ENCODE assay signal across 26 cellular contexts in the genomic region with DNA sequence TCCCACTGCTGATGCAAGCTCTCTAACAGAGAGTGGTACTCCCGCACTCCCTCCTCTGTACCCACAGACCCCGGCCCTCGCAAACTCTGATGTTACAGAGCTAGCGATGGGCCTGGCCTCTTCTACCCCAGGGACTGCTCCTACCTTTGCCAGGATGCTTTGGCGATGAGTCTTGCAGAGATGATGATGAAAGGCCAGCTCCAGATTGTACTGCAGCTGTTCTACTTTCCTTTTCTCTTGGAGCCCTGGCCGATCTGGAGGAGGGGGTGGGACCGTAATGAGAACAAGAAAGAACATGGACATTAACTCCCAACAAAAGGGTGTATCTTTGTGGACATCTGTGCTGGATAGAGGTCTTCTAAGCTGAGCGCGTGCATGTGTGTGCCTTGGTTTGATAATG. TPM values are rescaled to one million over a fixed set of nuclear protein-coding genes. Genes with fewer than 3 reads are reported as not detected.
DNase-seq lines count a peak whose midpoint lies in the region; TF ChIP-seq lines count a peak whose summit lies in the region.
"Had no signal": no experiment of that assay in that cellular context is flagged by ENCODE, and none has a peak within 500 bp of the region (broad histone marks: within the 10 kb centered on the region; RNA-seq: fewer than 3 reads in every experiment).

No MANE protein-coding gene starts in this region.

- TF ChIP-seq CTCF in fibroblast of pulmonary artery (IDR thresholded peaks at IDR 0.05; ENCODE audit: low read length, missing control alignments), result no peak
- TF ChIP-seq CTCF in endodermal cell (conservative IDR thresholded peaks at IDR 0.05), result no peak

- H3K4me1 Mint-ChIP-seq in CD8-positive, alpha-beta memory T cell, result peaks cover 34 to 43% (median 36%) of the 10 kb centered on the region in 3 donors
- H3K4me1 Mint-ChIP-seq in endodermal cell, result peaks cover 17% of the 10 kb centered on the region

- H3K4me1 ChIP-seq in CD8-positive, alpha-beta memory T cell (ENCODE audit: insufficient read depth, low read length), result peaks cover 22% of the 10 kb centered on the region
- no peaks in the 10 kb centered on the region for H3K4me1 ChIP-seq in endodermal cell (ENCODE audit: control insufficient read depth, insufficient read depth, low read length)
- H3K4me1 ChIP-seq: breast epithelium, vagina had no signal

- H3K4me3 Mint-ChIP-seq in CD8-positive, alpha-beta memory T cell, result no peak overlapping the region
- no peak overlapping the region for H3K4me3 Mint-ChIP-seq in endodermal cell
- H3K4me3 Mint-ChIP-seq: activated CD4-positive, alpha-beta T cell treated with anti-CD3 and anti-CD28 coated beads, Interleukin-2, amount 10 ng/mL, durations not matched to agents 7 days and 5 days; activated naive CD8-positive, alpha-beta T cell treated with anti-CD3 and anti-CD28 coated beads, Interleukin-2, amount 50 U/mL, for 24 hours had no signal

- H3K27me3 ChIP-seq in CD8-positive, alpha-beta memory T cell (ENCODE audit: insufficient read depth, low read length, poor library complexity, severe bottlenecking), result no peaks in the 10 kb centered on the region
- H3K27me3 ChIP-seq in endodermal cell (ENCODE audit: control insufficient read depth, insufficient read depth, low read length, poor library complexity, severe bottlenecking), result no peaks in the 10 kb centered on the region
- H3K27me3 ChIP-seq: breast epithelium, vagina had no signal

- H3K27me3 Mint-ChIP-seq in CD8-positive, alpha-beta memory T cell, result peaks cover 0 to 2% of the 10 kb centered on the region in 2 donors
- no peaks in the 10 kb centered on the region for H3K27me3 Mint-ChIP-seq in endodermal cell (ENCODE audit: insufficient read depth)
- H3K27me3 Mint-ChIP-seq: activated CD4-positive, alpha-beta T cell treated with anti-CD3 and anti-CD28 coated beads, Interleukin-2, amount 10 ng/mL, durations not matched to agents 7 days and 5 days had no signal

- 95 to 97% methylated on average over 3 to 9 of the region's 9 CpGs for WGBS in endodermal cell (ENCODE audit: insufficient coverage in 1 of 2, insufficient read length in 1 of 2), 2 experiments

- no peaks in the 10 kb centered on the region for H3K9me3 ChIP-seq in CD8-positive, alpha-beta memory T cell (ENCODE audit: low read length)
- H3K9me3 ChIP-seq in endodermal cell (ENCODE audit: control insufficient read depth, low read length), result no peaks in the 10 kb centered on the region
- H3K9me3 ChIP-seq: breast epithelium, vagina had no signal

- no peaks in the 10 kb centered on the region for H3K36me3 ChIP-seq in CD8-positive, alpha-beta memory T cell (ENCODE audit: insufficient read depth, low read length)
- H3K36me3 ChIP-seq in endodermal cell (ENCODE audit: control insufficient read depth, insufficient read depth, low read length), result no peaks in the 10 kb centered on the region
- H3K36me3 ChIP-seq: breast epithelium, vagina had no signal

- no peaks in the 10 kb centered on the region for H3K9me3 Mint-ChIP-seq in CD8-positive, alpha-beta memory T cell
- H3K9me3 Mint-ChIP-seq in endodermal cell, result no peaks in the 10 kb centered on the region
- H3K9me3 Mint-ChIP-seq: activated CD4-positive, alpha-beta T cell treated with anti-CD3 and anti-CD28 coated beads, Interleukin-2, amount 10 ng/mL, durations not matched to agents 7 days and 5 days; activated naive CD8-positive, alpha-beta T cell treated with anti-CD3 and anti-CD28 coated beads, Interleukin-2, amount 50 U/mL, for 24 hours had no signal

- H3K27ac Mint-ChIP-seq in CD8-positive, alpha-beta memory T cell, result peak overlapping the region in 5 of 8 donors; percentile 22 to 92 (median 58)
- no peak overlapping the region for H3K27ac Mint-ChIP-seq in endodermal cell
- H3K27ac Mint-ChIP-seq: activated CD4-positive, alpha-beta T cell treated with anti-CD3 and anti-CD28 coated beads, Interleukin-2, amount 10 ng/mL, durations not matched to agents 7 days and 5 days; activated naive CD8-positive, alpha-beta T cell treated with anti-CD3 and anti-CD28 coated beads, Interleukin-2, amount 50 U/mL, for 24 hours; progenitor cell of endocrine pancreas had no signal

- intact Hi-C loops in posterior vena cava (cut with DNase I), result no loop called here

- DNase-seq in CD8-positive, alpha-beta memory T cell, result no peak
- peak; percentile 11 for DNase-seq in NCI-H446 treated with DMSO at 0.1 percent for 48 hours (lab: John Stamatoyannopoulos, UW)
- peak; percentile 47 for DNase-seq in fibroblast of pulmonary artery (ENCODE audit: low read depth)
- peak; percentile 64 for DNase-seq in posterior vena cava (ENCODE audit: low spot score)
- DNase-seq in Kasumi-1 (lab: John Stamatoyannopoulos, UW), result no peak
- no peak for DNase-seq in endodermal cell
- no peak for DNase-seq in foreskin melanocyte
- no peak for DNase-seq in NCI-H510A (lab: John Stamatoyannopoulos, UW)
- DNase-seq: activated CD4-positive, alpha-beta T cell treated with anti-CD3 and anti-CD28 coated beads, Interleukin-2, amount 10 ng/mL, durations not matched to agents 7 days and 5 days; activated naive CD8-positive, alpha-beta T cell treated with anti-CD3 and anti-CD28 coated beads, Interleukin-2, amount 50 U/mL, for 24 hours; left ventricle myocardium superior; NCI-H1048; NCI-H2029; NCI-H345; PC-3; SIG-M5 had no signal

- POLR2A ChIA-PET in CD8-positive, alpha-beta memory T cell (lab: Charles Lee), result no interaction called here

- CTCF ChIA-PET in CD8-positive, alpha-beta memory T cell (lab: Charles Lee), result interaction anchor here (1.0 to 2.2 kb wide), 2 partner anchors 10 to 15 kb away, joined by 4 to 7 read pairs; no protein-coding TSS in a partner anchor

- peaks cover 0 to 3% (median 1%) of the 10 kb centered on the region in 3 donors for H3K36me3 Mint-ChIP-seq in CD8-positive, alpha-beta memory T cell
- no peaks in the 10 kb centered on the region for H3K36me3 Mint-ChIP-seq in endodermal cell (ENCODE audit: low read depth)

- no peak overlapping the region for H3K27ac ChIP-seq in CD8-positive, alpha-beta memory T cell (ENCODE audit: low read depth, low read length)
- H3K27ac ChIP-seq in endodermal cell (ENCODE audit: low read depth, low read length), result no peak overlapping the region
- H3K27ac ChIP-seq: breast epithelium, C4-2B, vagina, VCaP had no signal

- H3K9ac ChIP-seq in endodermal cell (ENCODE audit: extremely low read depth, low read length, poor library complexity, severe bottlenecking), result no peak overlapping the region

- no peak overlapping the region for H3K4me3 ChIP-seq in CD8-positive, alpha-beta memory T cell (ENCODE audit: low read length)
- H3K4me3 ChIP-seq in fibroblast of pulmonary artery (replicated peaks; ENCODE audit: low read depth, low read length), result no peak overlapping the region
- H3K4me3 ChIP-seq in endodermal cell (ENCODE audit: low read length), result no peak overlapping the region
- H3K4me3 ChIP-seq: vagina had no signal

RNA-seq across cellular contexts. Expression of a gene that starts 6.0 kb away (rescaled TPM):
- total RNA-seq in CD8-positive, alpha-beta memory T cell, result under 1 TPM in 1 of 2 experiments, not detected in 1; 0.09 TPM
- polyA plus RNA-seq in CD8-positive, alpha-beta memory T cell, result 0.28 TPM
- total RNA-seq in posterior vena cava (not detected), endodermal cell (not detected)
- not detected for polyA plus RNA-seq in endodermal cell (2013, experiment 1 of 2)
- polyA plus RNA-seq in endodermal cell (2013, experiment 2 of 2), result not detected
- total RNA-seq: G401, PC-3, progenitor cell of endocrine pancreas had no signal
- polyA plus RNA-seq: neural cell had no signal

RNA-seq across cellular contexts. Expression of a gene that starts 20.4 kb away (rescaled TPM):
- 1 to 10 TPM; 1.3 to 1.5 TPM for total RNA-seq in CD8-positive, alpha-beta memory T cell
- polyA plus RNA-seq in CD8-positive, alpha-beta memory T cell, result 46.4 TPM
- total RNA-seq in posterior vena cava (not detected), endodermal cell (not detected)
- 0.14 TPM for polyA plus RNA-seq in endodermal cell (2013, experiment 1 of 2)
- polyA plus RNA-seq in endodermal cell (2013, experiment 2 of 2), result not detected
- total RNA-seq: G401, progenitor cell of endocrine pancreas had no signal

RNA-seq across cellular contexts. Expression of a gene that starts 20.9 kb away (rescaled TPM):
- 10 to 100 TPM; 16.4 to 17.4 TPM for total RNA-seq in CD8-positive, alpha-beta memory T cell
- 20.5 TPM for polyA plus RNA-seq in CD8-positive, alpha-beta memory T cell
- total RNA-seq in posterior vena cava, result 1 to 10 TPM; 4.7 to 5.1 TPM
- 10 to 100 TPM; 14.9 to 15.0 TPM for total RNA-seq in endodermal cell
- polyA plus RNA-seq in endodermal cell (2013, experiment 1 of 2), result 28.5 TPM
- 25.6 TPM for polyA plus RNA-seq in endodermal cell (2013, experiment 2 of 2)

RNA-seq across cellular contexts. Expression of a gene that starts 28.4 kb away (rescaled TPM):
- 1 to 10 TPM; 1.9 to 2.0 TPM for total RNA-seq in CD8-positive, alpha-beta memory T cell
- polyA plus RNA-seq in CD8-positive, alpha-beta memory T cell, result 3.7 TPM
- total RNA-seq in posterior vena cava (not detected), endodermal cell (under 1 TPM; 0.44 to 0.82 TPM)
- not detected for polyA plus RNA-seq in endodermal cell (2013, experiment 1 of 2)
- polyA plus RNA-seq in endodermal cell (2013, experiment 2 of 2), result not detected
- total RNA-seq: G401, left ventricle myocardium superior, skeletal muscle tissue, vagina had no signal
- polyA plus RNA-seq: neural cell had no signal

RNA-seq across cellular contexts. Expression of a gene that starts 42.3 kb away (rescaled TPM):
- not detected for total RNA-seq in CD8-positive, alpha-beta memory T cell
- polyA plus RNA-seq in CD8-positive, alpha-beta memory T cell, result 0.38 TPM
- total RNA-seq in posterior vena cava (not detected), endodermal cell (not detected)
- polyA plus RNA-seq in endodermal cell (2013, experiment 1 of 2), result not detected
- polyA plus RNA-seq in endodermal cell (2013, experiment 2 of 2), result not detected
- total RNA-seq: activated CD4-positive, alpha-beta T cell treated with anti-CD3 and anti-CD28 coated beads, Interleukin-2, amount 10 ng/mL, durations not matched to agents 7 days and 5 days; breast epithelium; G401; left ventricle myocardium superior; mononuclear cell; PC-3; progenitor cell of endocrine pancreas; skeletal muscle tissue; T-helper 1 cell treated with Interleukin-12 subunit alpha and Interleukin-12 subunit beta and Interleukin-4 antibody, amounts not matched to agents 30 ng/mL and 1 ng/mL, for 36 hours had no signal
- polyA plus RNA-seq: neural cell had no signal

Comparison
In these comparisons a context has a peak if more than half of its experiments do, and no peak if none do; other contexts are left out.
1. DNase-seq: peak in NCI-H446 treated with DMSO at 0.1 percent for 48 hours (single experiment), fibroblast of pulmonary artery (single experiment) and posterior vena cava (single experiment); none in CD8-positive, alpha-beta memory T cell (0 of 5), Kasumi-1 (0 of 2), endodermal cell (single experiment), foreskin melanocyte (single experiment) and NCI-H510A (single experiment).